1 cellular context compared by ENCODE assay signal in the genomic region with DNA sequence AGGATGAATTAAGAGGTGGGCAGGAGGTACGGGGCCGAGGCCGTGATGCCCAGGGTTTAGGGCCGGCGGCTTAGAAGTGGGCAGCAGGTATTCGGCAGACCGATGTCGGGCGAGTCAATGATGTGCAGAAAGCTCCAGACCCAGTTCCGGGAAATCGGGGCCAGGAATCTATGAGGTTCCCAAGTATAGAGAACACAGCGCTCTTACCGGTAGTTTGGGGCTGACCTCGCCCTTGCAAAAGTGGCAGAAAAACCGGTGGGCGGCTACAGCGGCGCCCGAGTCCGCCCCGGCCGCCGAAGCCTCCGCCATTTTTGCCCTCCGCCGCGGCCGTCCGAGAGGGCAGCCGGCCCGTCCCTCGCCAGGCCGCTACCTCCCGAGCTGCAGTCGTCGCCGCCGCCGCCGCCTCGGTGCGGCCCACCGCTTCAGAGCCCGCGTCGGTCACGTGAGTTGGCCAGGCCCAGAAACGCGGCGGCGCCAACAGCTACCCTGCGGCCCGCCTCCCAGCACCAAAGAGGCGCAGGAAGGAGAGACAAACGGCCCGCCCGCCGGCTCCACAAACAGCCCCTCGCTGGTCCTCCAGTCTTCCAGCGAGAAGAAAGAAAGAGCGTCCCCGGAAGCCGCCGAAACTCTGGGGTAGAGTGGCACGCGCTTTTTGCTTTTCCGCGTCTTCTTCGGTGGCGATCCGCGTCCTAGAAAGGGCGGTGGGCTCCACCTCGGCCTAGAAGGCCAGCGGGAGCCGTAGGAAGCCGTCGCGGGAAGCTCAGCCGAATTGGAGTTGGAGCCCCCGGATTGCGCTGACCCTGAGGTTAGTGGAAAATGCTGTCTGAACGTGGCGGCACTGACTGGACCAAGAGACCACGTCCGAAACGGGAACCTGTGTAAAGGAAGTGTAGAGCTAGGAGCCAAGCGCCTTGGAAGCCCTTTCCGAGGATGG.
TF ChIP-seq lines count a peak whose summit lies in the region.

Gene POLR3C, plus strand, starts transcription at position 636 of the 934 bp plus-strand sequence. CDS start 1,577 bp downstream, outside the sequence.
Gene RNF115, minus strand, starts transcription at position 531 of the 934 bp plus-strand sequence. Its CDS starts 222 bp downstream, at position 309.

TF ChIP-seq in WTC11, 78 proteins besides CTCF, POLR2A, EP300 and RAD21 (continued from another document):
- TF ChIP-seq, protein P1, sequence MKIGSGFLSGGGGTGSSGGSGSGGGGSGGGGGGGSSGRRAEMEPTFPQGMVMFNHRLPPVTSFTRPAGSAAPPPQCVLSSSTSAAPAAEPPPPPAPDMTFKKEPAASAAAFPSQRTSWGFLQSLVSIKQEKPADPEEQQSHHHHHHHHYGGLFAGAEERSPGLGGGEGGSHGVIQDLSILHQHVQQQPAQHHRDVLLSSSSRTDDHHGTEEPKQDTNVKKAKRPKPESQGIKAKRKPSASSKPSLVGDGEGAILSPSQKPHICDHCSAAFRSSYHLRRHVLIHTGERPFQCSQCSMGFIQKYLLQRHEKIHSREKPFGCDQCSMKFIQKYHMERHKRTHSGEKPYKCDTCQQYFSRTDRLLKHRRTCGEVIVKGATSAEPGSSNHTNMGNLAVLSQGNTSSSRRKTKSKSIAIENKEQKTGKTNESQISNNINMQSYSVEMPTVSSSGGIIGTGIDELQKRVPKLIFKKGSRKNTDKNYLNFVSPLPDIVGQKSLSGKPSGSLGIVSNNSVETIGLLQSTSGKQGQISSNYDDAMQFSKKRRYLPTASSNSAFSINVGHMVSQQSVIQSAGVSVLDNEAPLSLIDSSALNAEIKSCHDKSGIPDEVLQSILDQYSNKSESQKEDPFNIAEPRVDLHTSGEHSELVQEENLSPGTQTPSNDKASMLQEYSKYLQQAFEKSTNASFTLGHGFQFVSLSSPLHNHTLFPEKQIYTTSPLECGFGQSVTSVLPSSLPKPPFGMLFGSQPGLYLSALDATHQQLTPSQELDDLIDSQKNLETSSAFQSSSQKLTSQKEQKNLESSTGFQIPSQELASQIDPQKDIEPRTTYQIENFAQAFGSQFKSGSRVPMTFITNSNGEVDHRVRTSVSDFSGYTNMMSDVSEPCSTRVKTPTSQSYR (CRISPR knock-in tag; IDR thresholded peaks at IDR 0.05) = no peak
- no peak for TF ChIP-seq ZNF219 (CRISPR knock-in tag; IDR thresholded peaks at IDR 0.05; ENCODE audit: borderline replicate concordance)
- peak; percentile 87; the same call in 1 of the 2 replicates for TF ChIP-seq E2F5 (CRISPR knock-in tag; IDR thresholded peaks at IDR 0.05)
- TF ChIP-seq TCF7 (CRISPR knock-in tag; IDR thresholded peaks at IDR 0.05; ENCODE audit: low read depth) = no peak
- peak; percentile 70 for TF ChIP-seq GABPB1 (CRISPR knock-in tag; IDR thresholded peaks at IDR 0.05)
- TF ChIP-seq CREM (CRISPR knock-in tag; IDR thresholded peaks at IDR 0.05) = peak; percentile 58; the same call in 1 of the 2 replicates
- TF ChIP-seq, protein P2, sequence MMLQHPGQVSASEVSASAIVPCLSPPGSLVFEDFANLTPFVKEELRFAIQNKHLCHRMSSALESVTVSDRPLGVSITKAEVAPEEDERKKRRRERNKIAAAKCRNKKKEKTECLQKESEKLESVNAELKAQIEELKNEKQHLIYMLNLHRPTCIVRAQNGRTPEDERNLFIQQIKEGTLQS (CRISPR knock-in tag; conservative IDR thresholded peaks at IDR 0.05) = no peak
- TF ChIP-seq ZNF396 (CRISPR knock-in tag; IDR thresholded peaks at IDR 0.05; ENCODE audit: borderline replicate concordance) = no peak
- TF ChIP-seq, protein P3, sequence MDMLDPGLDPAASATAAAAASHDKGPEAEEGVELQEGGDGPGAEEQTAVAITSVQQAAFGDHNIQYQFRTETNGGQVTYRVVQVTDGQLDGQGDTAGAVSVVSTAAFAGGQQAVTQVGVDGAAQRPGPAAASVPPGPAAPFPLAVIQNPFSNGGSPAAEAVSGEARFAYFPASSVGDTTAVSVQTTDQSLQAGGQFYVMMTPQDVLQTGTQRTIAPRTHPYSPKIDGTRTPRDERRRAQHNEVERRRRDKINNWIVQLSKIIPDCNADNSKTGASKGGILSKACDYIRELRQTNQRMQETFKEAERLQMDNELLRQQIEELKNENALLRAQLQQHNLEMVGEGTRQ (CRISPR knock-in tag; IDR thresholded peaks at IDR 0.05) = peak; percentile 95
TF ChIP-seq in WTC11: peak in this region for 19.
